In genomic region chr18:26686532-26686931, GRCh38 we compare ENCODE assay signal across 20 cellular contexts.
"Had no signal": no experiment of that assay in that cellular context is flagged by ENCODE, and none has a peak within 500 bp of the region (broad histone marks: within the 10 kb centered on the region; RNA-seq: fewer than 3 reads in every experiment).

No MANE protein-coding gene starts in this region.

- H3K27ac ChIP-seq: brain microvascular endothelial cell, colonic mucosa, left ventricle myocardium inferior, right atrium auricular region, tibial nerve, vagina had no signal

- H3K4me1 Mint-ChIP-seq: activated CD4-positive, alpha-beta T cell treated with anti-CD3 and anti-CD28 coated beads, Interleukin-2, amount 10 ng/mL, durations not matched to agents 24 days and 14 days; activated naive CD8-positive, alpha-beta T cell treated with anti-CD3 and anti-CD28 coated beads, Interleukin-2, amount 50 U/mL, for 24 hours; central memory CD8-positive, alpha-beta T cell; naive thymus-derived CD4-positive, alpha-beta T cell; T-cell had no signal

- H3K27me3 Mint-ChIP-seq: activated CD8-positive, alpha-beta T cell treated with anti-CD3 and anti-CD28 coated beads for 36 hours; activated naive CD8-positive, alpha-beta T cell treated with anti-CD3 and anti-CD28 coated beads, Interleukin-2, amount 50 U/mL, for 24 hours had no signal

- H3K4me3 ChIP-seq: colonic mucosa, left ventricle myocardium inferior, right atrium auricular region, tibial nerve, vagina had no signal

- H3K4me1 ChIP-seq: colonic mucosa, right atrium auricular region, tibial nerve, vagina had no signal

- H3K9me3 ChIP-seq: colonic mucosa, left ventricle myocardium inferior, right atrium auricular region, tibial nerve, vagina had no signal

- H3K27me3 ChIP-seq: brain microvascular endothelial cell, colonic mucosa, right atrium auricular region, tibial nerve, vagina had no signal

- ATAC-seq: activated CD8-positive, alpha-beta T cell treated with anti-CD3 and anti-CD28 coated beads for 36 hours; activated naive CD8-positive, alpha-beta T cell treated with anti-CD3 and anti-CD28 coated beads, Interleukin-2, amount 50 U/mL, for 24 hours; naive thymus-derived CD4-positive, alpha-beta T cell; stimulated activated naive CD8-positive, alpha-beta T cell treated with anti-CD3 and anti-CD28 coated beads, Interleukin-15, Interleukin-2, amounts not matched to agents 100 U/mL and 50 U/mL, for 24 hours; T-cell had no signal

- H3K36me3 ChIP-seq: brain microvascular endothelial cell, colonic mucosa, left ventricle myocardium inferior, right atrium auricular region, tibial nerve, vagina had no signal

- DNase-seq: activated CD4-positive, alpha-beta T cell treated with anti-CD3 and anti-CD28 coated beads, Interleukin-2, amount 10 ng/mL, durations not matched to agents 24 days and 14 days; activated CD8-positive, alpha-beta T cell treated with anti-CD3 and anti-CD28 coated beads for 36 hours; activated naive CD4-positive, alpha-beta T cell treated with anti-CD3 and anti-CD28 coated beads for 36 hours; activated naive CD8-positive, alpha-beta T cell treated with anti-CD3 and anti-CD28 coated beads, Interleukin-2, amount 50 U/mL, for 24 hours; activated T-cell treated with anti-CD3 and anti-CD28 coated beads, Interleukin-2, amount 50 U/mL, for 24 hours; anterior cingulate cortex; brain microvascular endothelial cell; colonic mucosa; left ventricle myocardium inferior; mammary epithelial cell; naive thymus-derived CD4-positive, alpha-beta T cell; occipital lobe; posterior cingulate gyrus; stimulated activated CD4-positive, alpha-beta T cell treated with anti-CD3 and anti-CD28 coated beads, Interleukin-2, amount 100 ng/mL, for 24 hours; stimulated activated naive CD8-positive, alpha-beta T cell treated with anti-CD3 and anti-CD28 coated beads, Interleukin-15, Interleukin-2, amounts not matched to agents 100 U/mL and 50 U/mL, for 24 hours; T-cell had no signal

- H3K27ac Mint-ChIP-seq: activated CD4-positive, alpha-beta T cell treated with anti-CD3 and anti-CD28 coated beads, Interleukin-2, amount 10 ng/mL, durations not matched to agents 24 days and 14 days; activated CD8-positive, alpha-beta T cell treated with anti-CD3 and anti-CD28 coated beads for 36 hours; activated naive CD4-positive, alpha-beta T cell treated with anti-CD3 and anti-CD28 coated beads for 36 hours; activated naive CD8-positive, alpha-beta T cell treated with anti-CD3 and anti-CD28 coated beads, Interleukin-2, amount 50 U/mL, for 24 hours; activated T-cell treated with anti-CD3 and anti-CD28 coated beads, Interleukin-2, amount 50 U/mL, for 24 hours; naive thymus-derived CD4-positive, alpha-beta T cell; T-cell had no signal

- H3K36me3 Mint-ChIP-seq: T-cell had no signal

- H3K9me3 Mint-ChIP-seq: activated T-cell treated with anti-CD3 and anti-CD28 coated beads, Interleukin-2, amount 50 U/mL, for 24 hours had no signal

- H3K4me3 Mint-ChIP-seq: activated CD4-positive, alpha-beta T cell treated with anti-CD3 and anti-CD28 coated beads, Interleukin-2, amount 10 ng/mL, durations not matched to agents 24 days and 14 days; activated CD8-positive, alpha-beta T cell treated with anti-CD3 and anti-CD28 coated beads for 36 hours; activated naive CD4-positive, alpha-beta T cell treated with anti-CD3 and anti-CD28 coated beads for 36 hours; activated naive CD8-positive, alpha-beta T cell treated with anti-CD3 and anti-CD28 coated beads, Interleukin-2, amount 50 U/mL, for 24 hours; activated T-cell treated with anti-CD3 and anti-CD28 coated beads, Interleukin-2, amount 50 U/mL, for 24 hours; central memory CD8-positive, alpha-beta T cell; naive thymus-derived CD4-positive, alpha-beta T cell; T-cell had no signal
